Comparison of ENCODE assay signal across 14 cellular contexts in genomic region chr21:36584980-36585940, GRCh38.
A peak's percentile ranks its signal among the peaks of the same experiment; 100 is the strongest.
DNase-seq lines count a peak whose midpoint lies in the region; ATAC-seq and TF ChIP-seq lines count a peak whose summit lies in the region.
"Had no signal": no experiment of that assay in that cellular context is flagged by ENCODE, and none has a peak within 500 bp of the region (broad histone marks: within the 10 kb centered on the region; RNA-seq: fewer than 3 reads in every experiment).

No MANE protein-coding gene starts in this region.

- TF ChIP-seq POLR2A in sigmoid colon (IDR thresholded peaks at IDR 0.05), result no peak

- H3K4me1 ChIP-seq in cardiac muscle cell (ENCODE audit: low read depth) (no peaks in the 10 kb centered on the region), left ventricle myocardium inferior (no peaks in the 10 kb centered on the region), Loucy (ENCODE audit: insufficient read depth, low read length, poor library complexity, severe bottlenecking) (peaks cover 35% of the 10 kb centered on the region), sigmoid colon (no peaks in the 10 kb centered on the region)

- H3K9me3 ChIP-seq in cardiac muscle cell (ENCODE audit: low read depth) (no peaks in the 10 kb centered on the region), left ventricle myocardium inferior (replicated peaks) (peaks cover 8% of the 10 kb centered on the region), Loucy (ENCODE audit: insufficient read depth, low read depth, low read length) (no peaks in the 10 kb centered on the region), sigmoid colon (peaks cover 0 to 3% (median 0%) of the 10 kb centered on the region in 4 donors)

- no peaks in the 10 kb centered on the region for H4K20me1 ChIP-seq in Loucy (ENCODE audit: insufficient read depth, low read length, poor library complexity, severe bottlenecking)

- peak; percentile 13 for TF ChIP-seq CTCF in cardiac muscle cell (IDR thresholded peaks at IDR 0.05; ENCODE audit: low read depth, low read length)
- TF ChIP-seq CTCF in left ventricle myocardium inferior (IDR thresholded peaks at IDR 0.05; ENCODE audit: borderline replicate concordance), result no peak
- TF ChIP-seq CTCF in Loucy (conservative IDR thresholded peaks at IDR 0.05; ENCODE audit: low read length), result peak; percentile 82
- no peak for TF ChIP-seq CTCF in sigmoid colon (IDR thresholded peaks at IDR 0.05)

- H3K27me3 ChIP-seq in cardiac muscle cell, result no peaks in the 10 kb centered on the region
- H3K27me3 ChIP-seq in left ventricle myocardium inferior (ENCODE audit: low read depth), result peaks cover 51% of the 10 kb centered on the region
- no peaks in the 10 kb centered on the region for H3K27me3 ChIP-seq in Loucy (ENCODE audit: insufficient read depth, low read length, poor library complexity, severe bottlenecking)
- H3K27me3 ChIP-seq in sigmoid colon, result peaks cover 0 to 4% (median 0%) of the 10 kb centered on the region in 3 donors

- no peak overlapping the region for H3K27ac ChIP-seq in cardiac muscle cell
- no peak overlapping the region for H3K27ac ChIP-seq in left ventricle myocardium inferior (replicated peaks)
- no peak overlapping the region for H3K27ac ChIP-seq in sigmoid colon
- H3K27ac ChIP-seq: KMS-11 had no signal

- intact Hi-C loops in left ventricle myocardium inferior (cut with micrococcal nuclease) (no loop called here), sigmoid colon (cut with DNase I) (no loop called here)

- no peak overlapping the region for H3K4me3 ChIP-seq in cardiac muscle cell
- no peak overlapping the region for H3K4me3 ChIP-seq in left ventricle myocardium inferior
- no peak overlapping the region for H3K4me3 ChIP-seq in Loucy (ENCODE audit: low read length, poor library complexity, severe bottlenecking)
- no peak overlapping the region for H3K4me3 ChIP-seq in sigmoid colon

- H3F3A ChIP-seq in Loucy (ENCODE audit: low read depth), result no peaks in the 10 kb centered on the region

- peaks cover 5% of the 10 kb centered on the region for H3K4me1 Mint-ChIP-seq in activated T-helper 17 cell treated with anti-CD3 and anti-CD28 coated beads, Interleukin-2, amount 50 U/mL, for 72 hours
- H3K4me1 Mint-ChIP-seq: B cell, immature natural killer cell had no signal

- DNase-seq in cardiac muscle cell (ENCODE audit: low read depth in 1 of 2, low spot score in 1 of 2), result no peak
- DNase-seq in left ventricle myocardium inferior, result no peak
- no peak for DNase-seq in sigmoid colon
- DNase-seq in NK-92 (lab: John Stamatoyannopoulos, UW; ENCODE audit: unreplicated experiment), result no peak
- DNase-seq in T-helper 1 cell, result no peak
- DNase-seq: immature natural killer cell; stimulated activated CD4-positive, alpha-beta T cell treated with anti-CD3 and anti-CD28 coated beads, Interleukin-4, amount 100 ng/mL, for 24 hours had no signal

- peaks cover 3% of the 10 kb centered on the region for H3K9me3 Mint-ChIP-seq in activated T-helper 17 cell treated with anti-CD3 and anti-CD28 coated beads, Interleukin-2, amount 50 U/mL, for 72 hours

- H3K9ac ChIP-seq in Loucy (ENCODE audit: low read depth, low read length, poor library complexity, severe bottlenecking), result no peak overlapping the region
- H3K9ac ChIP-seq: KMS-11 had no signal

- peaks cover 23% of the 10 kb centered on the region for H3K27me3 Mint-ChIP-seq in activated T-helper 17 cell treated with anti-CD3 and anti-CD28 coated beads, Interleukin-2, amount 50 U/mL, for 72 hours
- H3K27me3 Mint-ChIP-seq: activated naive CD8-positive, alpha-beta T cell had no signal

- peak overlapping the region; percentile 40 for H3K27ac Mint-ChIP-seq in activated T-helper 17 cell treated with anti-CD3 and anti-CD28 coated beads, Interleukin-2, amount 50 U/mL, for 72 hours
- H3K27ac Mint-ChIP-seq: activated naive CD8-positive, alpha-beta T cell; B cell; immature natural killer cell had no signal

- 84 to 86% methylated on average over 6 of the region's 6 CpGs for WGBS in sigmoid colon, 2 donors

- H3K4me3 Mint-ChIP-seq in activated T-helper 17 cell treated with anti-CD3 and anti-CD28 coated beads, Interleukin-2, amount 50 U/mL, for 72 hours, result no peak overlapping the region
- H3K4me3 Mint-ChIP-seq: activated naive CD8-positive, alpha-beta T cell; B cell; immature natural killer cell had no signal

- H3K36me3 Mint-ChIP-seq in activated T-helper 17 cell treated with anti-CD3 and anti-CD28 coated beads, Interleukin-2, amount 50 U/mL, for 72 hours (ENCODE audit: low read depth), result no peaks in the 10 kb centered on the region
- H3K36me3 Mint-ChIP-seq: activated naive CD8-positive, alpha-beta T cell; immature natural killer cell had no signal

- H3K4me2 ChIP-seq in Loucy (ENCODE audit: low read depth, low read length, poor library complexity, severe bottlenecking), result no peak overlapping the region
- H3K4me2 ChIP-seq: KMS-11 had no signal

- H2AFZ ChIP-seq in Loucy (ENCODE audit: low read length), result peak overlapping the region; percentile 65

- TF ChIP-seq EP300 in sigmoid colon (IDR thresholded peaks at IDR 0.05), result no peak

- ATAC-seq in activated T-helper 17 cell treated with anti-CD3 and anti-CD28 coated beads, Interleukin-2, amount 50 U/mL, for 72 hours (replicated peaks), result no peak
- ATAC-seq in GM18502 (IDR thresholded peaks at IDR 0.05; ENCODE audit: poor library complexity, unreplicated experiment), result no peak
- ATAC-seq: activated CD4-positive, CD25-positive, alpha-beta regulatory T cell treated with anti-CD3 and anti-CD28 coated beads, Interleukin-2, amount 50 U/mL, for 24 hours had no signal

- H3K79me2 ChIP-seq in Loucy (ENCODE audit: insufficient read depth, low read length), result no peaks in the 10 kb centered on the region

- H3K36me3 ChIP-seq in cardiac muscle cell, result no peaks in the 10 kb centered on the region
- no peaks in the 10 kb centered on the region for H3K36me3 ChIP-seq in left ventricle myocardium inferior
- H3K36me3 ChIP-seq in Loucy (ENCODE audit: insufficient read depth, low read length), result no peaks in the 10 kb centered on the region
- no peaks in the 10 kb centered on the region for H3K36me3 ChIP-seq in sigmoid colon

- no peaks in the 10 kb centered on the region for H3K9me2 ChIP-seq in Loucy (replicated peaks; ENCODE audit: low read depth, low read length)

Comparison
In these comparisons a context has a peak if more than half of its experiments do, and no peak if none do; other contexts are left out.
1. CTCF ChIP-seq: peak in cardiac muscle cell (single experiment) and Loucy (single experiment); none in left ventricle myocardium inferior (single experiment) and sigmoid colon (0 of 4).